Comparison of ENCODE assay signal across 29 cellular contexts in genomic region chr7:77550586-77550985, GRCh38. TPM values are rescaled to one million over a fixed set of nuclear protein-coding genes. Genes with fewer than 3 reads are reported as not detected.
DNase-seq lines count a peak whose midpoint lies in the region; ATAC-seq, FAIRE-seq and TF ChIP-seq lines count a peak whose summit lies in the region.
"Had no signal": no experiment of that assay in that cellular context is flagged by ENCODE, and none has a peak within 500 bp of the region (broad histone marks: within the 10 kb centered on the region; RNA-seq: fewer than 3 reads in every experiment).

No MANE protein-coding gene starts in this region.

- no peaks in the 10 kb centered on the region for H3K27me3 ChIP-seq in BJ (ENCODE audit: control insufficient read depth, insufficient read depth, low read length)
- H3K27me3 ChIP-seq in H7 (ENCODE audit: control insufficient read depth, insufficient read depth, low read length): no peaks in the 10 kb centered on the region
- no peaks in the 10 kb centered on the region for H3K27me3 ChIP-seq in breast epithelium
- H3K27me3 ChIP-seq: esophagus muscularis mucosa, heart right ventricle, Peyer's patch, SJSA1 had no signal

- CTCF ChIA-PET in BJ (lab: Yijun Ruan, JAX): no interaction called here

- POLR2A ChIA-PET in BJ (lab: Charles Lee): interaction anchor here (0.5 to 0.7 kb wide), 2 partner anchors 14 to 19 kb away, joined by 3 to 12 read pairs; partner anchors contain the start of gene PTPN12

- H3K36me3 ChIP-seq in BJ (ENCODE audit: control insufficient read depth, insufficient read depth, low read length): no peaks in the 10 kb centered on the region
- H3K36me3 ChIP-seq in H7 (replicated peaks; ENCODE audit: control insufficient read depth, insufficient read depth, low read length): no peaks in the 10 kb centered on the region
- H3K36me3 ChIP-seq in breast epithelium: no peaks in the 10 kb centered on the region
- H3K36me3 ChIP-seq: esophagus muscularis mucosa, Peyer's patch, SJSA1 had no signal

- no peaks in the 10 kb centered on the region for H3K4me1 ChIP-seq in breast epithelium
- H3K4me1 ChIP-seq: Peyer's patch, SJSA1 had no signal

- TF ChIP-seq CTCF in BJ (IDR thresholded peaks at IDR 0.05; ENCODE audit: insufficient read depth, low read depth, low read length) (no peak), breast epithelium (IDR thresholded peaks at IDR 0.05) (no peak)

- ATAC-seq in sciatic nerve: peak; percentile 36
- ATAC-seq: CD8-positive, alpha-beta T cell; heart right ventricle; left colon; T-cell had no signal

- no peak overlapping the region for H3K27ac ChIP-seq in breast epithelium
- H3K27ac ChIP-seq: HL-60, Peyer's patch, SJSA1 had no signal

- no peak overlapping the region for H3K4me3 ChIP-seq in BJ (ENCODE audit: low read depth, low read length)
- H3K4me3 ChIP-seq in H7 (ENCODE audit: insufficient read depth, low read depth, low read length): no peak overlapping the region
- H3K4me3 ChIP-seq in breast epithelium: no peak overlapping the region
- H3K4me3 ChIP-seq: coronary artery, esophagus muscularis mucosa, heart right ventricle, Peyer's patch, SJSA1 had no signal

- TF ChIP-seq POLR2A in breast epithelium (IDR thresholded peaks at IDR 0.05) (no peak), GM12892 (IDR thresholded peaks at IDR 0.05; ENCODE audit: low read depth, low read length) (no peak)

- DNase-seq in BJ (ENCODE audit: low read depth) (peak; percentile 82), M059J (ENCODE audit: low read depth) (peak; percentile 35), fibroblast of peridontal ligament (ENCODE audit: extremely low read depth) (peak; percentile 96), sciatic nerve (ENCODE audit: low spot score) (no peak), H7 (no peak), breast epithelium (ENCODE audit: low spot score in 2 of 2) (no peak), GM12892 (ENCODE audit: insufficient read length) (no peak)
- DNase-seq: activated CD4-positive, alpha-beta memory T cell treated with anti-CD3 and anti-CD28 coated beads for 36 hours; activated CD8-positive, alpha-beta memory T cell treated with anti-CD3 and anti-CD28 coated beads, Interleukin-2, amount 50 U/mL, for 48 hours; activated naive CD8-positive, alpha-beta T cell treated with anti-CD3 and anti-CD28 coated beads for 36 hours; AML-193; CD8-positive, alpha-beta T cell; GF-D8; heart right ventricle; Kasumi-1; left colon; mesenchymal stem cell; NCI-H1694; NCI-H2171; NCI-H524 treated with DMSO at 0.1 percent for 48 hours; Peyer's patch; stimulated activated CD4-positive, alpha-beta T cell treated with anti-CD3 and anti-CD28 coated beads, Interleukin-4, amount 100 ng/mL, for 4 hours; stimulated activated naive CD4-positive, alpha-beta T cell treated with Interleukin-2 at 50 U/mL for 16 hours; T-cell had no signal

- intact Hi-C loops in sciatic nerve (cut with DNase I) (no loop called here), breast epithelium (cut with DNase I; ENCODE audit: low total_unique reads) (no loop called here)

- H3K9me3 ChIP-seq in breast epithelium: no peaks in the 10 kb centered on the region
- H3K9me3 ChIP-seq: esophagus muscularis mucosa, Peyer's patch, SJSA1 had no signal

- FAIRE-seq in GM12892 (lab: Jason Lieb, UNC): no peak
- FAIRE-seq: H54 had no signal

RNA-seq across cellular contexts. Expression of gene PTPN12, which starts 13.5 kb away (rescaled TPM):
- 19.7 and 30.8 TPM in 2 replicates for polyA plus RNA-seq in BJ (2011; rRNA removed)
- polyA minus RNA-seq in BJ (2011; rRNA and poly(A)+ RNA removed): 25.5 and 26.7 TPM in 2 replicates
- 41.5 and 59.7 TPM in 2 replicates for total RNA-seq in M059J (2014; rRNA removed; shearing (Covaris generic))
- total RNA-seq in sciatic nerve (166 TPM), breast epithelium (100 to 1,000 TPM; 161 to 176 (median 168) TPM)
- 40.9 and 57.0 TPM in 2 replicates for total RNA-seq in H7 (2014; rRNA removed; shearing (Covaris generic))
- polyA plus RNA-seq in GM12892 (2012; ENCODE audit: missing spikeins): 31.1 TPM

Comparison
In these comparisons a context has a peak if more than half of its experiments do, and no peak if none do; other contexts are left out.
1. DNase-seq: peak in BJ (single experiment), M059J (single experiment) and fibroblast of peridontal ligament (single experiment); none in sciatic nerve (single experiment), H7 (single experiment), breast epithelium (0 of 2) and GM12892 (single experiment).